In the genomic region with DNA sequence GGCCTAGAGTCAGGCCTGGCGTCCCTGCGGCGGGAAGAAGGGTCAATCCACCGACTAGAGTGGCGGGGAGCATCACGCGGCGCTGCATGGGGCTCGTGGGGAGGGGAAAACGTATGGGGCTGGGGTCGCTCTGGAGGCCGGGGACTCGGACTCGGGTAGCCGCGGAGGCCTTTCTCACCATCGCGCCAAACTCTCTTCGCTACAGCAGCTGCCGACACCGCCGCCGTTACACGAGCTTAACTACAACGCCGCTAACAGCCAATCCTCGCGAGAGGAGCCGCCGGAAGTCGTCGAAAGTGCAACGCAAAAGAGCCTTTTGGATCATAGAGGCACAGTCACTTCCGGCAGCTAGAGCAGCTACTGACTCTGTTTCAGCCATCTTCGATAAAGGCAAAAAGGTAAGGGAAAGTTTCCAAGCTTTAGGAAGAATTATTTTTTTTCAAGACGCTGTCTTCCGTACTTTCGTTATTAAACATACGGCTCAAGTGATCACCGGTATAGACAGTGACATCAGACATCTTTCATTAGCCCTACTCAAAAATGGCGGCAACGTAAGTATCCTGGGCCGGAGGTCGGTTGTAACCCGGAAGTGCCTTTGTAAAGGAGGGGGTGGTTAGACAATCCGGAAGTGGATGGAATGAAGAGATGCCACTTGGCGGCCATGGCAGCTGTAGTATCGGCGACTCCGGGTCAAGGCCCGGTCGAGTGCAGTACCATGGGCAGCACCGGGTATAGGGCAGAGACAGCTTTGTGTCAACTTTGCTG, we compare ENCODE assay signal across 1 cellular context.
TF ChIP-seq lines count a peak whose summit lies in the region.

A gene (minus strand): TSS at position 247 of the 765 bp plus-strand sequence. CDS start 66 bp downstream, at position 181.
A gene with protein sequence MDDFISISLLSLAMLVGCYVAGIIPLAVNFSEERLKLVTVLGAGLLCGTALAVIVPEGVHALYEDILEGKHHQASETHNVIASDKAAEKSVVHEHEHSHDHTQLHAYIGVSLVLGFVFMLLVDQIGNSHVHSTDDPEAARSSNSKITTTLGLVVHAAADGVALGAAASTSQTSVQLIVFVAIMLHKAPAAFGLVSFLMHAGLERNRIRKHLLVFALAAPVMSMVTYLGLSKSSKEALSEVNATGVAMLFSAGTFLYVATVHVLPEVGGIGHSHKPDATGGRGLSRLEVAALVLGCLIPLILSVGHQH (plus strand): TSS at position 640 of the 765 bp plus-strand sequence. CDS start 678 bp downstream, outside the sequence.

TF ChIP-seq in HepG2, 621 proteins besides CTCF, POLR2A, EP300 and RAD21 (continued from another document and continues in another):
- TF ChIP-seq, protein P1, sequence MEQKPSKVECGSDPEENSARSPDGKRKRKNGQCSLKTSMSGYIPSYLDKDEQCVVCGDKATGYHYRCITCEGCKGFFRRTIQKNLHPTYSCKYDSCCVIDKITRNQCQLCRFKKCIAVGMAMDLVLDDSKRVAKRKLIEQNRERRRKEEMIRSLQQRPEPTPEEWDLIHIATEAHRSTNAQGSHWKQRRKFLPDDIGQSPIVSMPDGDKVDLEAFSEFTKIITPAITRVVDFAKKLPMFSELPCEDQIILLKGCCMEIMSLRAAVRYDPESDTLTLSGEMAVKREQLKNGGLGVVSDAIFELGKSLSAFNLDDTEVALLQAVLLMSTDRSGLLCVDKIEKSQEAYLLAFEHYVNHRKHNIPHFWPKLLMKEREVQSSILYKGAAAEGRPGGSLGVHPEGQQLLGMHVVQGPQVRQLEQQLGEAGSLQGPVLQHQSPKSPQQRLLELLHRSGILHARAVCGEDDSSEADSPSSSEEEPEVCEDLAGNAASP (CRISPR knock-in tag; IDR thresholded peaks at IDR 0.05; ENCODE audit: borderline replicate concordance) = no peak
- TF ChIP-seq CHCHD3 (CRISPR knock-in tag; IDR thresholded peaks at IDR 0.05) (no peak), PLRG1 (conservative IDR thresholded peaks at IDR 0.05) (no peak), SMARCC2 (IDR thresholded peaks at IDR 0.05) (no peak), ZBTB38 (CRISPR knock-in tag; IDR thresholded peaks at IDR 0.05) (no peak), PHF20 (CRISPR knock-in tag; IDR thresholded peaks at IDR 0.05) (peak; percentile 90), ZBTB20 (CRISPR knock-in tag; IDR thresholded peaks at IDR 0.05; ENCODE audit: borderline replicate concordance, low read depth) (no peak; the same call in 1 of the 2 replicates), SRSF4 (IDR thresholded peaks at IDR 0.05; ENCODE audit: low read depth, low read length, poor library complexity, severe bottlenecking) (no peak), ZNF709 (CRISPR knock-in tag; IDR thresholded peaks at IDR 0.05) (peak; percentile 29; the same call in 1 of the 2 replicates), ZNF761 (CRISPR knock-in tag; conservative IDR thresholded peaks at IDR 0.05) (no peak), MYNN (CRISPR knock-in tag; IDR thresholded peaks at IDR 0.05; ENCODE audit: low read depth) (no peak; the same call in 1 of the 2 replicates), TCF7L2 (IDR thresholded peaks at IDR 0.05; ENCODE audit: low read depth, low read length) (no peak), ZNF629 (CRISPR knock-in tag; conservative IDR thresholded peaks at IDR 0.05) (no peak), KLF12 (CRISPR knock-in tag; IDR thresholded peaks at IDR 0.05; ENCODE audit: borderline replicate concordance) (no peak), SMYD3 (CRISPR knock-in tag; IDR thresholded peaks at IDR 0.05) (no peak), HOXA7 (CRISPR knock-in tag; IDR thresholded peaks at IDR 0.05) (no peak), ZNF180 (CRISPR knock-in tag; IDR thresholded peaks at IDR 0.05; ENCODE audit: borderline replicate concordance, low read depth) (no peak), NR1H2 (CRISPR knock-in tag; IDR thresholded peaks at IDR 0.05; ENCODE audit: borderline replicate concordance, low read depth) (no peak), CREM (IDR thresholded peaks at IDR 0.05) (peak; percentile 98), CREM (CRISPR knock-in tag; IDR thresholded peaks at IDR 0.05) (peak; percentile 15; the same call in 1 of the 2 replicates), ZNF431 (CRISPR knock-in tag; IDR thresholded peaks at IDR 0.05; ENCODE audit: borderline replicate concordance, low read depth) (no peak), HIVEP1 (CRISPR knock-in tag; IDR thresholded peaks at IDR 0.05) (no peak)
- TF ChIP-seq, protein P2, sequence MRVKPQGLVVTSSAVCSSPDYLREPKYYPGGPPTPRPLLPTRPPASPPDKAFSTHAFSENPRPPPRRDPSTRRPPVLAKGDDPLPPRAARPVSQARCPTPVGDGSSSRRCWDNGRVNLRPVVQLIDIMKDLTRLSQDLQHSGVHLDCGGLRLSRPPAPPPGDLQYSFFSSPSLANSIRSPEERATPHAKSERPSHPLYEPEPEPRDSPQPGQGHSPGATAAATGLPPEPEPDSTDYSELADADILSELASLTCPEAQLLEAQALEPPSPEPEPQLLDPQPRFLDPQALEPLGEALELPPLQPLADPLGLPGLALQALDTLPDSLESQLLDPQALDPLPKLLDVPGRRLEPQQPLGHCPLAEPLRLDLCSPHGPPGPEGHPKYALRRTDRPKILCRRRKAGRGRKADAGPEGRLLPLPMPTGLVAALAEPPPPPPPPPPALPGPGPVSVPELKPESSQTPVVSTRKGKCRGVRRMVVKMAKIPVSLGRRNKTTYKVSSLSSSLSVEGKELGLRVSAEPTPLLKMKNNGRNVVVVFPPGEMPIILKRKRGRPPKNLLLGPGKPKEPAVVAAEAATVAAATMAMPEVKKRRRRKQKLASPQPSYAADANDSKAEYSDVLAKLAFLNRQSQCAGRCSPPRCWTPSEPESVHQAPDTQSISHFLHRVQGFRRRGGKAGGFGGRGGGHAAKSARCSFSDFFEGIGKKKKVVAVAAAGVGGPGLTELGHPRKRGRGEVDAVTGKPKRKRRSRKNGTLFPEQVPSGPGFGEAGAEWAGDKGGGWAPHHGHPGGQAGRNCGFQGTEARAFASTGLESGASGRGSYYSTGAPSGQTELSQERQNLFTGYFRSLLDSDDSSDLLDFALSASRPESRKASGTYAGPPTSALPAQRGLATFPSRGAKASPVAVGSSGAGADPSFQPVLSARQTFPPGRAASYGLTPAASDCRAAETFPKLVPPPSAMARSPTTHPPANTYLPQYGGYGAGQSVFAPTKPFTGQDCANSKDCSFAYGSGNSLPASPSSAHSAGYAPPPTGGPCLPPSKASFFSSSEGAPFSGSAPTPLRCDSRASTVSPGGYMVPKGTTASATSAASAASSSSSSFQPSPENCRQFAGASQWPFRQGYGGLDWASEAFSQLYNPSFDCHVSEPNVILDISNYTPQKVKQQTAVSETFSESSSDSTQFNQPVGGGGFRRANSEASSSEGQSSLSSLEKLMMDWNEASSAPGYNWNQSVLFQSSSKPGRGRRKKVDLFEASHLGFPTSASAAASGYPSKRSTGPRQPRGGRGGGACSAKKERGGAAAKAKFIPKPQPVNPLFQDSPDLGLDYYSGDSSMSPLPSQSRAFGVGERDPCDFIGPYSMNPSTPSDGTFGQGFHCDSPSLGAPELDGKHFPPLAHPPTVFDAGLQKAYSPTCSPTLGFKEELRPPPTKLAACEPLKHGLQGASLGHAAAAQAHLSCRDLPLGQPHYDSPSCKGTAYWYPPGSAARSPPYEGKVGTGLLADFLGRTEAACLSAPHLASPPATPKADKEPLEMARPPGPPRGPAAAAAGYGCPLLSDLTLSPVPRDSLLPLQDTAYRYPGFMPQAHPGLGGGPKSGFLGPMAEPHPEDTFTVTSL (CRISPR knock-in tag; IDR thresholded peaks at IDR 0.05; ENCODE audit: borderline replicate concordance) = no peak; the same call in 1 of the 2 replicates
- TF ChIP-seq, protein P3, sequence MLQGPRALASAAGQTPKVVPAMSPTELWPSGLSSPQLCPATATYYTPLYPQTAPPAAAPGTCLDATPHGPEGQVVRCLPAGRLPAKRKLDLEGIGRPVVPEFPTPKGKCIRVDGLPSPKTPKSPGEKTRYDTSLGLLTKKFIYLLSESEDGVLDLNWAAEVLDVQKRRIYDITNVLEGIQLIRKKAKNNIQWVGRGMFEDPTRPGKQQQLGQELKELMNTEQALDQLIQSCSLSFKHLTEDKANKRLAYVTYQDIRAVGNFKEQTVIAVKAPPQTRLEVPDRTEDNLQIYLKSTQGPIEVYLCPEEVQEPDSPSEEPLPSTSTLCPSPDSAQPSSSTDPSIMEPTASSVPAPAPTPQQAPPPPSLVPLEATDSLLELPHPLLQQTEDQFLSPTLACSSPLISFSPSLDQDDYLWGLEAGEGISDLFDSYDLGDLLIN (CRISPR knock-in tag; IDR thresholded peaks at IDR 0.05; ENCODE audit: borderline replicate concordance) = no peak
- TF ChIP-seq, protein P4, sequence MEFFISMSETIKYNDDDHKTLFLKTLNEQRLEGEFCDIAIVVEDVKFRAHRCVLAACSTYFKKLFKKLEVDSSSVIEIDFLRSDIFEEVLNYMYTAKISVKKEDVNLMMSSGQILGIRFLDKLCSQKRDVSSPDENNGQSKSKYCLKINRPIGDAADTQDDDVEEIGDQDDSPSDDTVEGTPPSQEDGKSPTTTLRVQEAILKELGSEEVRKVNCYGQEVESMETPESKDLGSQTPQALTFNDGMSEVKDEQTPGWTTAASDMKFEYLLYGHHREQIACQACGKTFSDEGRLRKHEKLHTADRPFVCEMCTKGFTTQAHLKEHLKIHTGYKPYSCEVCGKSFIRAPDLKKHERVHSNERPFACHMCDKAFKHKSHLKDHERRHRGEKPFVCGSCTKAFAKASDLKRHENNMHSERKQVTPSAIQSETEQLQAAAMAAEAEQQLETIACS (CRISPR knock-in tag; IDR thresholded peaks at IDR 0.05) = no peak
- TF ChIP-seq, protein P5, sequence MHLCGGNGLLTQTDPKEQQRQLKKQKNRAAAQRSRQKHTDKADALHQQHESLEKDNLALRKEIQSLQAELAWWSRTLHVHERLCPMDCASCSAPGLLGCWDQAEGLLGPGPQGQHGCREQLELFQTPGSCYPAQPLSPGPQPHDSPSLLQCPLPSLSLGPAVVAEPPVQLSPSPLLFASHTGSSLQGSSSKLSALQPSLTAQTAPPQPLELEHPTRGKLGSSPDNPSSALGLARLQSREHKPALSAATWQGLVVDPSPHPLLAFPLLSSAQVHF (CRISPR knock-in tag; IDR thresholded peaks at IDR 0.05) = peak; percentile 71; the same call in 1 of the 2 replicates
- TF ChIP-seq, protein P6, sequence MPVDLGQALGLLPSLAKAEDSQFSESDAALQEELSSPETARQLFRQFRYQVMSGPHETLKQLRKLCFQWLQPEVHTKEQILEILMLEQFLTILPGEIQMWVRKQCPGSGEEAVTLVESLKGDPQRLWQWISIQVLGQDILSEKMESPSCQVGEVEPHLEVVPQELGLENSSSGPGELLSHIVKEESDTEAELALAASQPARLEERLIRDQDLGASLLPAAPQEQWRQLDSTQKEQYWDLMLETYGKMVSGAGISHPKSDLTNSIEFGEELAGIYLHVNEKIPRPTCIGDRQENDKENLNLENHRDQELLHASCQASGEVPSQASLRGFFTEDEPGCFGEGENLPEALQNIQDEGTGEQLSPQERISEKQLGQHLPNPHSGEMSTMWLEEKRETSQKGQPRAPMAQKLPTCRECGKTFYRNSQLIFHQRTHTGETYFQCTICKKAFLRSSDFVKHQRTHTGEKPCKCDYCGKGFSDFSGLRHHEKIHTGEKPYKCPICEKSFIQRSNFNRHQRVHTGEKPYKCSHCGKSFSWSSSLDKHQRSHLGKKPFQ (CRISPR knock-in tag; IDR thresholded peaks at IDR 0.05; ENCODE audit: insufficient replicate concordance) = peak; percentile 85
- TF ChIP-seq, protein P7, sequence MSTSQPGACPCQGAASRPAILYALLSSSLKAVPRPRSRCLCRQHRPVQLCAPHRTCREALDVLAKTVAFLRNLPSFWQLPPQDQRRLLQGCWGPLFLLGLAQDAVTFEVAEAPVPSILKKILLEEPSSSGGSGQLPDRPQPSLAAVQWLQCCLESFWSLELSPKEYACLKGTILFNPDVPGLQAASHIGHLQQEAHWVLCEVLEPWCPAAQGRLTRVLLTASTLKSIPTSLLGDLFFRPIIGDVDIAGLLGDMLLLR (CRISPR knock-in tag; IDR thresholded peaks at IDR 0.05) = no peak; the same call in 1 of the 2 replicates
- TF ChIP-seq, protein P8, sequence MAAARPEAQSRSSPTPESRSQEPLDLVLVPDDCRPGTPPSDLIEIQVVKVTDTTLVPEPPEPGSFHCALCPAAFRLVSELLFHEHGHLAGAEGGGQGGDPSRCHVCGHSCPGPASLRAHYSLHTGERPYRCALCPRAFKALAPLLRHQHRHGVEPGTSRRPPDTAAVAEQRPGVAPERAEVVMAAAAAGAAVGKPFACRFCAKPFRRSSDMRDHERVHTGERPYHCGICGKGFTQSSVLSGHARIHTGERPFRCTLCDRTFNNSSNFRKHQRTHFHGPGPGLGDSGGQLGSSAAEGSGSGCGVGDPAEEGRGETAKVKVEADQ (CRISPR knock-in tag; IDR thresholded peaks at IDR 0.05; ENCODE audit: borderline replicate concordance) = 0 out of 2 replicates have a peak, but pooled peaks have one; percentile 81
- TF ChIP-seq, protein P9, sequence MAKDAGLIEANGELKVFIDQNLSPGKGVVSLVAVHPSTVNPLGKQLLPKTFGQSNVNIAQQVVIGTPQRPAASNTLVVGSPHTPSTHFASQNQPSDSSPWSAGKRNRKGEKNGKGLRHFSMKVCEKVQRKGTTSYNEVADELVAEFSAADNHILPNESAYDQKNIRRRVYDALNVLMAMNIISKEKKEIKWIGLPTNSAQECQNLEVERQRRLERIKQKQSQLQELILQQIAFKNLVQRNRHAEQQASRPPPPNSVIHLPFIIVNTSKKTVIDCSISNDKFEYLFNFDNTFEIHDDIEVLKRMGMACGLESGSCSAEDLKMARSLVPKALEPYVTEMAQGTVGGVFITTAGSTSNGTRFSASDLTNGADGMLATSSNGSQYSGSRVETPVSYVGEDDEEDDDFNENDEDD (CRISPR knock-in tag; IDR thresholded peaks at IDR 0.05; ENCODE audit: borderline replicate concordance) = no peak; the same call in 1 of the 2 replicates
- TF ChIP-seq, protein P10, sequence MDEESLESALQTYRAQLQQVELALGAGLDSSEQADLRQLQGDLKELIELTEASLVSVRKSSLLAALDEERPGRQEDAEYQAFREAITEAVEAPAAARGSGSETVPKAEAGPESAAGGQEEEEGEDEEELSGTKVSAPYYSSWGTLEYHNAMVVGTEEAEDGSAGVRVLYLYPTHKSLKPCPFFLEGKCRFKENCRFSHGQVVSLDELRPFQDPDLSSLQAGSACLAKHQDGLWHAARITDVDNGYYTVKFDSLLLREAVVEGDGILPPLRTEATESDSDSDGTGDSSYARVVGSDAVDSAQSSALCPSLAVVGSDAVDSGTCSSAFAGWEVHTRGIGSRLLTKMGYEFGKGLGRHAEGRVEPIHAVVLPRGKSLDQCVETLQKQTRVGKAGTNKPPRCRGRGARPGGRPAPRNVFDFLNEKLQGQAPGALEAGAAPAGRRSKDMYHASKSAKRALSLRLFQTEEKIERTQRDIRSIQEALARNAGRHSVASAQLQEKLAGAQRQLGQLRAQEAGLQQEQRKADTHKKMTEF (CRISPR knock-in tag; IDR thresholded peaks at IDR 0.05) = peak; percentile 61; the same call in 1 of the 2 replicates
